ENCODE assay signal across 8 cellular contexts in the genomic region with DNA sequence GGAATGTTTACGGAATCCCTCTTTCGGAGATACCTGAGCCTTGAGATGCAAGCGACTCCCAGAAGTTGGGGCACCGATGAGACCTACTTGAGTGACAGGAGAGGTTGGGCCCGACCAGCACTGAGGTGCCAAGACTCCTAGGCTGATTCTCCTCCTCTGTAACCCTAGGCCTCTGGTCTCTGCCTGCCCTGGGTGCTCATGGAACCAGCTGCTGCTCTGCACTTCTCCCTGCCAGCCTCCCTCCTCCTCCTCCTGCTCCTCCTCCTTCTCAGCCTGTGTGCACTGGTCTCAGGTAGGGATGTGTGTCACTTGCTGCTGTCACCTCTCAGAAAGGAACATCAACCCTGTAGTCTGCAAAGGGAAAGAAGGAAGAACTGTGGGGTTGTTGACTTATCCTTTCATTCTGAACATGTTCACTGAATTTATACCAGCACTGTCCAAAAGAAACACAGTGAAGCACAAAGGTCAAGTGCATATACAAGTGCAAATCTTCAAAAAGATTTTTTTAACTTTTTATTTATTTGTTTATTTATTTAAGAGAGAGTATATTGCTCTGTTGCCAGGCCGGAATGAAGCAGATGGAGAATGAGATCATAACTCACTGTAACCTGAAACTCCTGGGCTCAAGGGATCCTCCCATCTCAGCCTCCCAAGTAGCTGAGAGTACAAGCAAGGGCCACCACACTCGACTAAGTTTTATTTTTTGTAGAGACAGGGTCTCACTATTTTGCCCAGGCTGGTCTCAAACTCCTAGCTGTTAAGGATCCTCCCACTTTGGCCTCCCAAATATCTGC. TPM values are rescaled to one million over a fixed set of nuclear protein-coding genes. Genes with fewer than 3 reads are reported as not detected.
A peak's percentile ranks its signal among the peaks of the same experiment; 100 is the strongest.
DNase-seq lines count a peak whose midpoint lies in the region; ATAC-seq and TF ChIP-seq lines count a peak whose summit lies in the region.

No MANE protein-coding gene starts in this region.

- H3K4me3 ChIP-seq in HAP-1: peak overlapping the region; percentile 40
- peak overlapping the region; percentile 61 to 79 for H3K4me3 ChIP-seq in Panc1 (ENCODE audit: low read depth in 2 of 2, low read length in 2 of 2)
- peak overlapping the region; percentile 59 for H3K4me3 ChIP-seq in lower leg skin (ENCODE audit: low read depth, poor library complexity, severe bottlenecking)
- peak overlapping the region; percentile 69 for H3K4me3 ChIP-seq in suprapubic skin

- H3K27ac ChIP-seq in C4-2B (peak overlapping the region; percentile 68), Panc1 (ENCODE audit: low read length) (peak overlapping the region; percentile 72), suprapubic skin (peak overlapping the region; percentile 69)

- intact Hi-C loops in Panc1 (cut with micrococcal nuclease; ENCODE audit: unreplicated experiment) (no loop called here), lower leg skin (cut with DNase I; ENCODE audit: low total_unique reads) (no loop called here)

- H3K4me1 ChIP-seq in HAP-1: no peaks in the 10 kb centered on the region
- no peaks in the 10 kb centered on the region for H3K4me1 ChIP-seq in Panc1 (ENCODE audit: control insufficient read depth, insufficient read depth, low read length)
- peaks cover 15% of the 10 kb centered on the region for H3K4me1 ChIP-seq in suprapubic skin

- H3K9me3 ChIP-seq in HAP-1 (no peaks in the 10 kb centered on the region), Panc1 (ENCODE audit: control insufficient read depth, insufficient read depth, low read depth, low read length) (no peaks in the 10 kb centered on the region), suprapubic skin (no peaks in the 10 kb centered on the region)

- TF ChIP-seq CTCF in C4-2B (conservative IDR thresholded peaks at IDR 0.05) (no peak), Panc1 (IDR thresholded peaks at IDR 0.05) (no peak), lower leg skin (IDR thresholded peaks at IDR 0.05) (no peak), suprapubic skin (IDR thresholded peaks at IDR 0.05) (no peak)

- TF ChIP-seq POLR2A in lower leg skin (IDR thresholded peaks at IDR 0.05) (no peak), suprapubic skin (IDR thresholded peaks at IDR 0.05) (no peak)

- CTCF ChIA-PET in Panc1 (lab: Charles Lee): no interaction called here

- BruUV-seq in Panc1 (replicated peaks; lab: Mats Ljungman, UMichigan): no TSS peak

- peak; percentile 70 for ATAC-seq in Panc1
- no peak for ATAC-seq in HG03565 (IDR thresholded peaks at IDR 0.05; ENCODE audit: unreplicated experiment)
- no peak for ATAC-seq in GM21423 (IDR thresholded peaks at IDR 0.05; ENCODE audit: unreplicated experiment)

- 0 out of 2 replicates have a peak, but pooled peaks cover 3% of the 10 kb centered on the region for H3K36me3 ChIP-seq in HAP-1 (replicated peaks)
- no peaks in the 10 kb centered on the region for H3K36me3 ChIP-seq in Panc1 (ENCODE audit: control insufficient read depth, insufficient read depth, low read length)
- H3K36me3 ChIP-seq in suprapubic skin: no peaks in the 10 kb centered on the region

- POLR2A ChIA-PET in Panc1 (lab: Charles Lee): no interaction called here

- DNase-seq in HAP-1 (ENCODE audit: low spot score in 2 of 2) (peak in 1 of 2 experiments; percentile 39), Panc1 (ENCODE audit: low read depth, low spot score) (no peak), cerebellum (ENCODE audit: low spot score) (peak; percentile 32), lower leg skin (ENCODE audit: low spot score in 2 of 2) (peak in 1 of 2 donors; percentile 35), suprapubic skin (ENCODE audit: low spot score in 2 of 2) (no peak)

- TF ChIP-seq EP300 in suprapubic skin (IDR thresholded peaks at IDR 0.05): no peak

- in situ Hi-C loops in HAP-1 (cut with MboI; ENCODE audit: low sequenced_read_pairs): no loop called here
- in situ Hi-C loops in Panc1 (cut with HindIII; ENCODE audit: low pct_unique_long_range_greater_than_20kb, low sequenced_read_pairs): no loop called here

- WGBS in lower leg skin, 2 donors: 7 to 9% methylated on average over 7 of the region's 7 CpGs
- 12% methylated on average over 7 of the region's 7 CpGs for WGBS in suprapubic skin

- no peaks in the 10 kb centered on the region for H3K27me3 ChIP-seq in HAP-1 (ENCODE audit: low read depth)
- H3K27me3 ChIP-seq in Panc1 (ENCODE audit: control insufficient read depth, insufficient read depth, low read length): no peaks in the 10 kb centered on the region
- H3K27me3 ChIP-seq in suprapubic skin: no peaks in the 10 kb centered on the region

RNA-seq across cellular contexts. Expression of a gene that starts 0.9 kb away (rescaled TPM):
- 8.1 TPM for total RNA-seq in Panc1 (2021; ENCODE audit: unreplicated experiment)
- polyA plus RNA-seq in Panc1 (2012; ENCODE audit: insufficient read length): 7.8 TPM
- 9.5 TPM for total RNA-seq in cerebellum
- 10 to 100 TPM in 2 of 4 donors, 1 to 10 TPM in 2; 8.0 to 14.4 (median 10.2) TPM for total RNA-seq in lower leg skin
- 10 to 100 TPM in 2 of 4 donors, 1 to 10 TPM in 2; 6.7 to 27.6 (median 11.5) TPM for total RNA-seq in suprapubic skin

RNA-seq across cellular contexts. Expression of a gene that starts 18.3 kb away (rescaled TPM):
- 5.0 TPM for total RNA-seq in Panc1 (2021; ENCODE audit: unreplicated experiment)
- 3.6 TPM for polyA plus RNA-seq in Panc1 (2012; ENCODE audit: insufficient read length)
- 15.5 TPM for total RNA-seq in cerebellum
- 10 to 100 TPM; 10.4 to 17.7 (median 15.1) TPM for total RNA-seq in lower leg skin
- total RNA-seq in suprapubic skin: 10 to 100 TPM; 11.4 to 28.1 (median 14.5) TPM

RNA-seq across cellular contexts. Expression of a gene that starts 18.8 kb away (rescaled TPM):
- 5.5 TPM for total RNA-seq in Panc1 (2021; ENCODE audit: unreplicated experiment)
- 4.6 TPM for polyA plus RNA-seq in Panc1 (2012; ENCODE audit: insufficient read length)
- 2.4 TPM for total RNA-seq in cerebellum
- total RNA-seq in lower leg skin: 10 to 100 TPM in 3 of 4 donors, 1 to 10 TPM in 1; 9.9 to 26.8 (median 18.5) TPM
- total RNA-seq in suprapubic skin: 10 to 100 TPM; 15.2 to 29.6 (median 23.7) TPM

RNA-seq across cellular contexts. Expression of a gene that starts 56.5 kb away (rescaled TPM):
- total RNA-seq in Panc1 (2021; ENCODE audit: unreplicated experiment) (0.77 TPM), cerebellum (5.1 TPM), lower leg skin (10 to 100 TPM in 2 of 4 donors, 1 to 10 TPM in 2; 4.5 to 16.7 (median 11.3) TPM), suprapubic skin (10 to 100 TPM in 3 of 4 donors, 1 to 10 TPM in 1; 9.5 to 19.2 (median 12.2) TPM)
- polyA plus RNA-seq in Panc1 (2012; ENCODE audit: insufficient read length): 0.46 TPM
